23 cellular contexts compared by ENCODE assay signal in genomic region chr10:71646592-71647292, GRCh38.
DNase-seq lines count a peak whose midpoint lies in the region; ATAC-seq, FAIRE-seq and TF ChIP-seq lines count a peak whose summit lies in the region.
"Had no signal": no experiment of that assay in that cellular context is flagged by ENCODE, and none has a peak within 500 bp of the region (broad histone marks: within the 10 kb centered on the region; RNA-seq: fewer than 3 reads in every experiment).

No MANE protein-coding gene starts in this region.

- no peaks in the 10 kb centered on the region for H3K9me1 ChIP-seq in K562 (ENCODE audit: control insufficient read depth, insufficient read depth, low read length)

- CTCF ChIA-PET in K562 (lab: Yijun Ruan, JAX; ENCODE audit: low intra/inter-chr PET ratio) = no interaction called here
- CTCF ChIA-PET in activated CD4-positive, alpha-beta T cell treated with anti-CD3 and anti-CD28 coated beads, Interleukin-2, amount 10 ng/mL, durations not matched to agents 7 days and 5 days (lab: Charles Lee) = no interaction called here

- no peak overlapping the region for H3K27ac Mint-ChIP-seq in activated CD4-positive, alpha-beta T cell treated with anti-CD3 and anti-CD28 coated beads, Interleukin-2, amount 10 ng/mL, durations not matched to agents 7 days and 5 days
- H3K27ac Mint-ChIP-seq: B cell; CD14-positive monocyte; CD4-positive, alpha-beta memory T cell; CD4-positive, CD25-positive, alpha-beta regulatory T cell; CD8-positive, alpha-beta memory T cell had no signal

- TF ChIP-seq EP300 in K562 (IDR thresholded peaks at IDR 0.05; ENCODE audit: low read length) = no peak

- H2BK12ac ChIP-seq in neuronal stem cell (ENCODE audit: low read length) = no peak overlapping the region

- H3K4me2 ChIP-seq in BLaER1 (peak overlapping the region; percentile 47; the same call in 1 of the 2 replicates), K562 (ENCODE audit: insufficient read depth, low read length) (no peak overlapping the region), neuronal stem cell (ENCODE audit: insufficient read depth, low read length, poor library complexity, severe bottlenecking) (no peak overlapping the region)
- H3K4me2 ChIP-seq: A549 had no signal

- TF ChIP-seq POLR2A in K562 (conservative IDR thresholded peaks at IDR 0.05) = no peak

- TF ChIP-seq CTCF in K562 (IDR thresholded peaks at IDR 0.05 in 2 of 3, conservative IDR thresholded peaks at IDR 0.05 in 1 of 3; ENCODE audit: insufficient read depth in 2 of 3, low read depth in 1 of 3, low read length in 3 of 3) = no peak

- H3K36me3 ChIP-seq in BLaER1 = no peaks in the 10 kb centered on the region
- H3K36me3 ChIP-seq in K562 (ENCODE audit: control insufficient read depth, insufficient read depth, low read length) = no peaks in the 10 kb centered on the region
- no peaks in the 10 kb centered on the region for H3K36me3 ChIP-seq in neuronal stem cell (replicated peaks in 1 of 2; ENCODE audit: control insufficient read depth in 2 of 2, insufficient read depth in 2 of 2, low read length in 2 of 2)

- in situ Hi-C loops in K562 (cut with MboI) = no loop called here

- no peak overlapping the region for H2BK5ac ChIP-seq in neuronal stem cell (ENCODE audit: low read length)

- H3K4me3 Mint-ChIP-seq in activated CD4-positive, alpha-beta T cell treated with anti-CD3 and anti-CD28 coated beads, Interleukin-2, amount 10 ng/mL, durations not matched to agents 7 days and 5 days = no peak overlapping the region
- H3K4me3 Mint-ChIP-seq: B cell; CD14-positive monocyte; CD4-positive, alpha-beta memory T cell; CD4-positive, CD25-positive, alpha-beta regulatory T cell; CD8-positive, alpha-beta memory T cell had no signal

- FAIRE-seq in K562 (lab: Jason Lieb, UNC) = no peak
- FAIRE-seq: A549, GM12891, GM19239 had no signal

- H2BK15ac ChIP-seq in neuronal stem cell (ENCODE audit: low read length) = peak overlapping the region; percentile 24

- no peak overlapping the region for H2BK120ac ChIP-seq in neuronal stem cell (ENCODE audit: low read depth, low read length)

- no peaks in the 10 kb centered on the region for H3K79me1 ChIP-seq in neuronal stem cell (ENCODE audit: low read depth, low read length)

- H3K9ac ChIP-seq in BLaER1 (no peak overlapping the region), K562 (ENCODE audit: insufficient read depth in 1 of 2, low read depth in 2 of 2, low read length in 2 of 2) (peak overlapping the region in 1 of 2 experiments; percentile 79; a peak in 2 of 4 replicates), neuronal stem cell (ENCODE audit: low read depth, low read length, poor library complexity) (peak overlapping the region; percentile 26)

- peak overlapping the region; percentile 37 for H2AFZ ChIP-seq in K562 (ENCODE audit: low read depth, low read length)
- no peak overlapping the region for H2AFZ ChIP-seq in neuronal stem cell (ENCODE audit: low read length)

- DNase-seq in K562 (ENCODE audit: extremely low read depth in 1 of 4, low spot score in 3 of 4) (no peak), neuronal stem cell (ENCODE audit: low spot score) (no peak), NCI-H1417 (lab: John Stamatoyannopoulos, UW) (no peak), NCI-H748 (lab: John Stamatoyannopoulos, UW; ENCODE audit: unreplicated experiment) (no peak)
- no peak for DNase-seq in activated CD4-positive, alpha-beta T cell treated with anti-CD3 and anti-CD28 coated beads, Interleukin-2, amount 10 ng/mL, durations not matched to agents 7 days and 5 days
- DNase-seq: AML-193; CD4-positive, alpha-beta memory T cell; CD4-positive, CD25-positive, alpha-beta regulatory T cell; CD8-positive, alpha-beta memory T cell; COR-L47; DMS 273 treated with DMSO at 0.1 percent for 48 hours; DMS153; DMS53; DMS79; DND-41; GDM1 had no signal

- H3K27me3 Mint-ChIP-seq in activated CD4-positive, alpha-beta T cell treated with anti-CD3 and anti-CD28 coated beads, Interleukin-2, amount 10 ng/mL, durations not matched to agents 7 days and 5 days = no peaks in the 10 kb centered on the region
- H3K27me3 Mint-ChIP-seq: B cell; CD8-positive, alpha-beta memory T cell had no signal

- H3K27me3 ChIP-seq in BLaER1 = no peaks in the 10 kb centered on the region
- H3K27me3 ChIP-seq in K562 (ENCODE audit: control insufficient read depth in 2 of 2, insufficient read depth in 2 of 2, low read length in 2 of 2) = no peaks in the 10 kb centered on the region
- peaks cover 0 to 5% (median 0%) of the 10 kb centered on the region in 3 experiments for H3K27me3 ChIP-seq in neuronal stem cell (ENCODE audit: control insufficient read depth in 3 of 3, insufficient read depth in 3 of 3, low read depth in 1 of 3, low read length in 3 of 3)

- no peak overlapping the region for H3K14ac ChIP-seq in neuronal stem cell (ENCODE audit: low read length)

- BruUV-seq in K562 (replicated peaks; lab: Mats Ljungman, UMichigan) = no TSS peak

- no peak overlapping the region for H4K91ac ChIP-seq in neuronal stem cell (ENCODE audit: low read depth, low read length, poor library complexity)

- no peaks in the 10 kb centered on the region for H3K36me3 Mint-ChIP-seq in activated CD4-positive, alpha-beta T cell treated with anti-CD3 and anti-CD28 coated beads, Interleukin-2, amount 10 ng/mL, durations not matched to agents 7 days and 5 days (ENCODE audit: low read depth)
- H3K36me3 Mint-ChIP-seq: CD4-positive, alpha-beta memory T cell; CD4-positive, CD25-positive, alpha-beta regulatory T cell; CD8-positive, alpha-beta memory T cell had no signal

- POLR2A ChIA-PET in K562 (lab: Yijun Ruan, JAX) = interaction anchor here (0.5 to 0.6 kb wide), 3 partner anchors 12 to 312 kb away, joined by 3 to 4 read pairs (median 3); no protein-coding TSS in a partner anchor
- POLR2A ChIA-PET in activated CD4-positive, alpha-beta T cell treated with anti-CD3 and anti-CD28 coated beads, Interleukin-2, amount 10 ng/mL, durations not matched to agents 7 days and 5 days (lab: Charles Lee) = no interaction called here

- intact Hi-C loops in K562 (cut with micrococcal nuclease) = loop anchor here (5.0 kb wide), 1 partner anchor 34 kb away; no protein-coding TSS in a partner anchor

- no peaks in the 10 kb centered on the region for H4K20me1 ChIP-seq in BLaER1
- H4K20me1 ChIP-seq in K562 (replicated peaks; ENCODE audit: control insufficient read depth, insufficient read depth, low read length) = no peaks in the 10 kb centered on the region

- peak overlapping the region; percentile 38 for H2AK5ac ChIP-seq in neuronal stem cell (ENCODE audit: low read depth, low read length)

- ATAC-seq in K562 = no peak

- peaks cover 2% of the 10 kb centered on the region for H3K4me1 Mint-ChIP-seq in activated CD4-positive, alpha-beta T cell treated with anti-CD3 and anti-CD28 coated beads, Interleukin-2, amount 10 ng/mL, durations not matched to agents 7 days and 5 days
- H3K4me1 Mint-ChIP-seq: CD4-positive, alpha-beta memory T cell; CD8-positive, alpha-beta memory T cell had no signal

- H3K4ac ChIP-seq in neuronal stem cell (ENCODE audit: low read length) = peak overlapping the region; percentile 30

- no peak overlapping the region for H3K23ac ChIP-seq in neuronal stem cell (ENCODE audit: low read depth, low read length, poor library complexity)

- H3K27ac ChIP-seq in BLaER1 = no peak overlapping the region
- no peak overlapping the region for H3K27ac ChIP-seq in K562 (ENCODE audit: extremely low read depth, low read depth, low read length)
- no peak overlapping the region for H3K27ac ChIP-seq in neuronal stem cell (replicated peaks; ENCODE audit: low read length)
- H3K27ac ChIP-seq: 22Rv1, A549 had no signal

- H3K9me3 ChIP-seq in BLaER1 = no peaks in the 10 kb centered on the region
- H3K9me3 ChIP-seq in K562 (replicated peaks; ENCODE audit: control insufficient read depth, insufficient read depth, low read depth, low read length) = no peaks in the 10 kb centered on the region
- no peaks in the 10 kb centered on the region for H3K9me3 ChIP-seq in neuronal stem cell (replicated peaks in 1 of 2; ENCODE audit: control insufficient read depth in 2 of 2, insufficient read depth in 1 of 2, low read depth in 1 of 2, low read length in 2 of 2)
- H3K9me3 ChIP-seq: A549 had no signal

- peaks cover 84% of the 10 kb centered on the region for H3K4me1 ChIP-seq in BLaER1
- peaks cover 39 to 64% of the 10 kb centered on the region in 2 experiments for H3K4me1 ChIP-seq in K562 (replicated peaks in 1 of 2; ENCODE audit: control insufficient read depth in 2 of 2, insufficient read depth in 2 of 2, low read length in 2 of 2)
- peaks cover 0 to 4% of the 10 kb centered on the region in 2 donors for H3K4me1 ChIP-seq in neuronal stem cell (ENCODE audit: control insufficient read depth in 2 of 2, insufficient read depth in 1 of 2, low read depth in 1 of 2, low read length in 2 of 2)
- H3K4me1 ChIP-seq: A549 had no signal

- no peak overlapping the region for H3K18ac ChIP-seq in neuronal stem cell (ENCODE audit: low read length)

- H3K4me3 ChIP-seq in BLaER1 (no peak overlapping the region), K562 (no peak overlapping the region), neuronal stem cell (ENCODE audit: low read length in 2 of 2) (no peak overlapping the region)
- H3K4me3 ChIP-seq: A549 had no signal

- H4K8ac ChIP-seq in neuronal stem cell (ENCODE audit: low read depth, low read length) = no peak overlapping the region

- 79% methylated on average over 13 of the region's 13 CpGs for WGBS in K562 (ENCODE audit: insufficient coverage, low coverage, missing lambda C conversion rate)
- no CpG with 5 or more reads among the region's 13 CpGs for WGBS in neuronal stem cell (ENCODE audit: extremely low coverage in 2 of 2, insufficient read length in 2 of 2, insufficient replicate concordance in 1 of 2), 2 donors

- no peaks in the 10 kb centered on the region for H3K79me2 ChIP-seq in K562 (ENCODE audit: control insufficient read depth, insufficient read depth, low read length)

- no peaks in the 10 kb centered on the region for H3K9me3 Mint-ChIP-seq in activated CD4-positive, alpha-beta T cell treated with anti-CD3 and anti-CD28 coated beads, Interleukin-2, amount 10 ng/mL, durations not matched to agents 7 days and 5 days
- H3K9me3 Mint-ChIP-seq: CD4-positive, alpha-beta memory T cell; CD4-positive, CD25-positive, alpha-beta regulatory T cell; CD8-positive, alpha-beta memory T cell had no signal

- no peak for TF ChIP-seq RAD21 in K562 (CRISPR knock-in tag; conservative IDR thresholded peaks at IDR 0.05 in 1 of 2, IDR thresholded peaks at IDR 0.05 in 1 of 2)

TF ChIP-seq in K562, 482 proteins besides CTCF, POLR2A, EP300 and RAD21 (continues in another document):
- peak; percentile 32 for TF ChIP-seq MEIS2 (IDR thresholded peaks at IDR 0.05; ENCODE audit: partially characterized antibody)
